In genomic region chr2:233026211-233026813, GRCh38 we compare ENCODE assay signal across 18 cellular contexts. TPM values are rescaled to one million over a fixed set of nuclear protein-coding genes. Genes with fewer than 3 reads are reported as not detected.
A peak's percentile ranks its signal among the peaks of the same experiment; 100 is the strongest.
DNase-seq lines count a peak whose midpoint lies in the region; ATAC-seq, FAIRE-seq and TF ChIP-seq lines count a peak whose summit lies in the region.
"Had no signal": no experiment of that assay in that cellular context is flagged by ENCODE, and none has a peak within 500 bp of the region (broad histone marks: within the 10 kb centered on the region; RNA-seq: fewer than 3 reads in every experiment).

No MANE protein-coding gene starts in this region.

- peak; percentile 7 for FAIRE-seq in GM12878 (lab: Jason Lieb, UNC)

- no peak for TF ChIP-seq RAD21 in GM12878 (IDR thresholded peaks at IDR 0.05; ENCODE audit: insufficient read depth, low read depth, low read length)

- in situ Hi-C loops in GM12878 (cut with MboI): loop anchor here (5.0 kb wide), 1 partner anchor 174 kb away; no protein-coding TSS in a partner anchor

- H4K20me1 ChIP-seq in GM12878 (ENCODE audit: control insufficient read depth, insufficient read depth): no peaks in the 10 kb centered on the region
- H4K20me1 ChIP-seq: BLaER1 had no signal

- RAD21 ChIA-PET in GM12878 (lab: Charles Lee; ENCODE audit: unreplicated experiment): no interaction called here

- H3K36me3 ChIP-seq in GM12878 (ENCODE audit: control insufficient read depth in 2 of 2, insufficient read depth in 2 of 2, low read length in 1 of 2): no peaks in the 10 kb centered on the region
- no peaks in the 10 kb centered on the region for H3K36me3 ChIP-seq in heart left ventricle
- H3K36me3 ChIP-seq in ascending aorta: no peaks in the 10 kb centered on the region
- H3K36me3 ChIP-seq: BLaER1, ovary had no signal

- SMC1A ChIA-PET in GM12878 (lab: Charles Lee; ENCODE audit: uncharacterized antibody, unreplicated experiment): no interaction called here

- TF ChIP-seq CTCF in AG09309 (IDR thresholded peaks at IDR 0.05; ENCODE audit: control insufficient read depth, insufficient read depth, low read depth, low read length, missing control alignments): no peak
- no peak for TF ChIP-seq CTCF in GM12878 (IDR thresholded peaks at IDR 0.05 in 2 of 3, conservative IDR thresholded peaks at IDR 0.05 in 1 of 3; ENCODE audit: control insufficient read depth in 2 of 3, extremely low read depth in 1 of 3, insufficient read depth in 1 of 3, low read depth in 3 of 3, low read length in 3 of 3)
- no peak for TF ChIP-seq CTCF in heart left ventricle (IDR thresholded peaks at IDR 0.05)
- TF ChIP-seq CTCF in ascending aorta (IDR thresholded peaks at IDR 0.05): no peak

- H3K27ac ChIP-seq in GM12878 (ENCODE audit: control insufficient read depth, insufficient read depth) (no peak overlapping the region), heart left ventricle (no peak overlapping the region), ascending aorta (no peak overlapping the region)
- H3K27ac ChIP-seq: BLaER1, ovary had no signal

- POLR2A ChIA-PET in GM12878 (lab: Charles Lee): no interaction called here

- H3K27me3 ChIP-seq in GM12878 (replicated peaks in 1 of 2; ENCODE audit: control insufficient read depth in 2 of 2, insufficient read depth in 2 of 2, low read length in 1 of 2) (peaks cover 0 to 1% of the 10 kb centered on the region in 2 experiments; a peak in 1 of 4 replicates), heart left ventricle (no peaks in the 10 kb centered on the region), ascending aorta (no peaks in the 10 kb centered on the region)
- H3K27me3 ChIP-seq: BLaER1, ovary had no signal

- no peak overlapping the region for H3K9ac ChIP-seq in GM12878 (ENCODE audit: control insufficient read depth, insufficient read depth, low read length)
- H3K9ac ChIP-seq: BLaER1 had no signal

- H3K9me3 ChIP-seq in GM12878 (replicated peaks; ENCODE audit: control insufficient read depth, insufficient read depth, low read length) (no peaks in the 10 kb centered on the region), heart left ventricle (no peaks in the 10 kb centered on the region), ascending aorta (no peaks in the 10 kb centered on the region)
- H3K9me3 ChIP-seq: BLaER1, ovary had no signal

- H3K79me2 ChIP-seq in GM12878 (ENCODE audit: control insufficient read depth, insufficient read depth, low read length): no peaks in the 10 kb centered on the region

- TF ChIP-seq EP300 in GM12878 (IDR thresholded peaks at IDR 0.05; ENCODE audit: borderline replicate concordance in 1 of 2, control insufficient read depth in 1 of 2, low read depth in 2 of 2, low read length in 2 of 2): no peak

- ATAC-seq in GM12878: no peak
- no peak for ATAC-seq in heart left ventricle
- ATAC-seq in GM19035 (IDR thresholded peaks at IDR 0.05; ENCODE audit: unreplicated experiment): no peak

- H3K4me1 ChIP-seq in GM12878 (ENCODE audit: control insufficient read depth, insufficient read depth, low read length) (no peaks in the 10 kb centered on the region), heart left ventricle (no peaks in the 10 kb centered on the region), ascending aorta (peaks cover 0 to 3% of the 10 kb centered on the region in 2 donors)
- H3K4me1 ChIP-seq: BLaER1 had no signal

- CTCF ChIA-PET in GM12878 (lab: Yijun Ruan, JAX): interaction anchor here (1.0 to 1.1 kb wide), 2 partner anchors 20 to 217 kb away, joined by 3 read pairs; no protein-coding TSS in a partner anchor

- no peak overlapping the region for H2AFZ ChIP-seq in GM12878 (ENCODE audit: control insufficient read depth, low read depth, low read length)

- BruUV-seq in GM12878 (replicated peaks; lab: Mats Ljungman, UMichigan): no TSS peak

- no peak overlapping the region for H3K4me3 ChIP-seq in AG09309 (ENCODE audit: control insufficient read depth, low read depth, low read length)
- H3K4me3 ChIP-seq in GM12878: no peak overlapping the region
- H3K4me3 ChIP-seq in heart left ventricle: no peak overlapping the region
- H3K4me3 ChIP-seq in ascending aorta: no peak overlapping the region
- H3K4me3 ChIP-seq: BLaER1, ovary had no signal

- WGBS in GM12878 (ENCODE audit: insufficient coverage, insufficient replicate concordance, low lambda C conversion rate, missing lambda C conversion rate): 62% methylated on average over 4 of the region's 4 CpGs
- whole genome bisulfite sequencing in heart left ventricle, 4 donors: 78 to 84% (median 80%) methylated on average over 4 of the region's 4 CpGs

- intact Hi-C loops in GM12878 (cut with micrococcal nuclease; ENCODE audit: unreplicated experiment) (loop anchor here (5.0 kb wide), 2 partner anchors 174 to 264 kb away; no protein-coding TSS in a partner anchor), heart left ventricle (cut with DNase I) (loop anchor here in 2 of 10 donors (10.0 kb wide), 3 partner anchors 142 to 422 kb away; no protein-coding TSS in a partner anchor), ascending aorta (cut with DNase I) (no loop called here)

- H3K4me2 ChIP-seq in GM12878 (ENCODE audit: control insufficient read depth, insufficient read depth): no peak overlapping the region
- H3K4me2 ChIP-seq: BLaER1 had no signal

- no peak for TF ChIP-seq POLR2A in GM12878 (IDR thresholded peaks at IDR 0.05; ENCODE audit: low read depth, low read length)
- TF ChIP-seq POLR2A in heart left ventricle (IDR thresholded peaks at IDR 0.05): no peak

- DNase-seq in AG09309 (ENCODE audit: low read depth) (peak; percentile 46), HT1080 (ENCODE audit: low read depth) (peak; percentile 61), GM12878 (ENCODE audit: low read depth, low spot score) (no peak), islet precursor cell (peak; percentile 71), heart left ventricle (no peak), ascending aorta (ENCODE audit: low spot score in 2 of 2) (no peak)
- DNase-seq in stimulated activated CD4-positive, alpha-beta T cell treated with anti-CD3 and anti-CD28 coated beads, Interleukin-2, amount 100 ng/mL, for 24 hours: no peak
- DNase-seq: activated CD4-positive, alpha-beta memory T cell treated with anti-CD3 and anti-CD28 coated beads for 36 hours; DND-41; KBM-7; NCI-H187; ovary; T1000 had no signal

RNA-seq across cellular contexts. Expression of gene NEU2, which starts 6.2 kb away (rescaled TPM):
- 0.24 and 0.37 TPM in 2 replicates for total RNA-seq in HT1080 (2014; rRNA removed; shearing (Covaris generic))
- not detected in 2 replicates for polyA plus RNA-seq in HT1080 (2015; cell fraction: cytosol; rRNA removed)
- 0.27 and 0.43 TPM in 2 replicates for polyA plus RNA-seq in HT1080 (2015; cell fraction: nucleus; rRNA removed)
- total RNA-seq in GM12878 (2013; cell fraction: nucleolus; rRNA removed): not detected in 2 replicates
- total RNA-seq in GM12878 (2014; rRNA removed) (not detected in 2 replicates), GM12878 (2014; rRNA removed; fragmentation: Illumina TruSeq; extraction: Trizol) (not detected in 2 replicates), GM12878 (2021) (not detected in 2 replicates), heart left ventricle (not detected), ascending aorta (not detected)
- not detected for polyA plus RNA-seq in GM12878 (2011; ENCODE audit: low read depth)
- polyA plus RNA-seq in GM12878 (2011; rRNA removed) (not detected in 2 replicates), GM12878 (2014; fragmentation: Illumina TruSeq; extraction: Trizol) (not detected in 2 replicates), GM12878 (2014; fragmentation: Nextera tagmentation; extraction: Ambion mirVana) (not detected), GM12878 (2014; rRNA removed) (not detected in 2 replicates), GM12878 (2016; fragmentation: Nextera tagmentation; extraction: Ambion mirVana) (not detected), heart left ventricle (not detected)
- not detected in 2 replicates for polyA plus RNA-seq in GM12878 (2011; cell fraction: cytosol; rRNA removed)
- polyA plus RNA-seq in GM12878 (2011; cell fraction: nucleus; rRNA removed): not detected in 2 replicates
- not detected in 2 replicates for polyA plus RNA-seq in GM12878 (2012)
- polyA minus RNA-seq in GM12878 (2011; rRNA and poly(A)+ RNA removed): not detected in 2 replicates
- not detected in 2 replicates for polyA minus RNA-seq in GM12878 (2011; cell fraction: cytosol; rRNA and poly(A)+ RNA removed)
- polyA minus RNA-seq in GM12878 (2011; cell fraction: nucleus; rRNA and poly(A)+ RNA removed): not detected in 2 replicates
- total RNA-seq: activated CD4-positive, alpha-beta memory T cell treated with anti-CD3 and anti-CD28 coated beads for 36 hours; activated T-helper 2 cell treated with anti-CD3 and anti-CD28 coated beads, Interferon-gamma antibody, Interleukin-2, Interleukin-4, amounts not matched to agents 10 μg/mL and 5 μg/mL and 100 μg/mL, durations not matched to agents 14 hours and 24 hours and 36 hours; cardiac septum; ovary had no signal
- polyA plus RNA-seq: ovary, thymus had no signal

RNA-seq across cellular contexts. Expression of gene NGEF, which starts 13.3 kb away (rescaled TPM):
- total RNA-seq in HT1080 (2014; rRNA removed; shearing (Covaris generic)): 0.30 and 2.7 TPM in 2 replicates
- polyA plus RNA-seq in HT1080 (2015; cell fraction: cytosol; rRNA removed): 0.84 and 1.4 TPM in 2 replicates
- 1.9 and 2.6 TPM in 2 replicates for polyA plus RNA-seq in HT1080 (2015; cell fraction: nucleus; rRNA removed)
- total RNA-seq in GM12878 (2013; cell fraction: nucleolus; rRNA removed): 0.47 and 1.4 TPM in 2 replicates
- total RNA-seq in GM12878 (2014; rRNA removed) (not detected in 2 replicates), GM12878 (2014; rRNA removed; fragmentation: Illumina TruSeq; extraction: Trizol) (not detected in 2 replicates), GM12878 (2021) (not detected in 2 replicates), heart left ventricle (under 1 TPM in 5 of 9 donors, not detected in 4; 0.19 to 0.62 (median 0.56) TPM), ascending aorta (0.43 TPM)
- polyA plus RNA-seq in GM12878 (2011; ENCODE audit: low read depth): not detected
- polyA plus RNA-seq in GM12878 (2011; rRNA removed) (0.12 TPM in 2 replicates), GM12878 (2014; fragmentation: Illumina TruSeq; extraction: Trizol) (not detected in 2 replicates), GM12878 (2014; fragmentation: Nextera tagmentation; extraction: Ambion mirVana) (not detected), GM12878 (2014; rRNA removed) (not detected in 2 replicates), GM12878 (2016; fragmentation: Nextera tagmentation; extraction: Ambion mirVana) (not detected), heart left ventricle (under 1 TPM; 0.15 to 0.42 TPM)
- polyA plus RNA-seq in GM12878 (2011; cell fraction: cytosol; rRNA removed): 0.12 and 0.15 TPM in 2 replicates
- 0.27 and 0.83 TPM in 2 replicates for polyA plus RNA-seq in GM12878 (2011; cell fraction: nucleus; rRNA removed)
- polyA plus RNA-seq in GM12878 (2012): 0.25 TPM in 1 of 2 replicates, not detected in the other
- 0.10 and 1.7 TPM in 2 replicates for polyA minus RNA-seq in GM12878 (2011; rRNA and poly(A)+ RNA removed)
- polyA minus RNA-seq in GM12878 (2011; cell fraction: cytosol; rRNA and poly(A)+ RNA removed): not detected in 2 replicates
- polyA minus RNA-seq in GM12878 (2011; cell fraction: nucleus; rRNA and poly(A)+ RNA removed): not detected in 2 replicates

RNA-seq across cellular contexts. Expression of gene INPP5D, which starts 33.8 kb away (rescaled TPM):
- total RNA-seq in HT1080 (2014; rRNA removed; shearing (Covaris generic)): 1.0 and 2.0 TPM in 2 replicates
- 5.9 and 6.7 TPM in 2 replicates for polyA plus RNA-seq in HT1080 (2015; cell fraction: cytosol; rRNA removed)
- 6.6 and 10.1 TPM in 2 replicates for polyA plus RNA-seq in HT1080 (2015; cell fraction: nucleus; rRNA removed)
- 345 and 366 TPM in 2 replicates for total RNA-seq in GM12878 (2013; cell fraction: nucleolus; rRNA removed)
- total RNA-seq in GM12878 (2014; rRNA removed) (66.2 and 89.5 TPM in 2 replicates), GM12878 (2014; rRNA removed; fragmentation: Illumina TruSeq; extraction: Trizol) (64.9 and 74.6 TPM in 2 replicates), GM12878 (2021) (126 and 139 TPM in 2 replicates), heart left ventricle (10 to 100 TPM in 2 of 9 donors, 1 to 10 TPM in 7; 2.8 to 29.1 (median 5.1) TPM), ascending aorta (21.7 TPM)
- polyA plus RNA-seq in GM12878 (2011; ENCODE audit: low read depth): 51.0 TPM
- polyA plus RNA-seq in GM12878 (2011; rRNA removed) (24.3 and 43.0 TPM in 2 replicates), GM12878 (2014; fragmentation: Illumina TruSeq; extraction: Trizol) (78.1 and 101 TPM in 2 replicates), GM12878 (2014; fragmentation: Nextera tagmentation; extraction: Ambion mirVana) (10 to 100 TPM; 11.8 to 19.4 TPM), GM12878 (2014; rRNA removed) (88.1 and 102 TPM in 2 replicates), GM12878 (2016; fragmentation: Nextera tagmentation; extraction: Ambion mirVana) (100 to 1,000 TPM; 101 to 104 TPM), heart left ventricle (1 to 10 TPM; 3.6 to 4.1 TPM)
- 39.4 and 45.6 TPM in 2 replicates for polyA plus RNA-seq in GM12878 (2011; cell fraction: cytosol; rRNA removed)
- 143 and 184 TPM in 2 replicates for polyA plus RNA-seq in GM12878 (2011; cell fraction: nucleus; rRNA removed)
- polyA plus RNA-seq in GM12878 (2012): 79.5 and 83.6 TPM in 2 replicates
- polyA minus RNA-seq in GM12878 (2011; rRNA and poly(A)+ RNA removed): 142 and 157 TPM in 2 replicates
- polyA minus RNA-seq in GM12878 (2011; cell fraction: cytosol; rRNA and poly(A)+ RNA removed): 40.2 and 55.8 TPM in 2 replicates
- polyA minus RNA-seq in GM12878 (2011; cell fraction: nucleus; rRNA and poly(A)+ RNA removed): 114 and 175 TPM in 2 replicates

Comparison
In these comparisons a context has a peak if more than half of its experiments do, and no peak if none do; other contexts are left out.
1. DNase-seq: peak in AG09309 (single experiment), HT1080 (single experiment) and islet precursor cell (single experiment); none in GM12878 (single experiment), heart left ventricle (0 of 5), ascending aorta (0 of 2) and stimulated activated CD4-positive, alpha-beta T cell treated with anti-CD3 and anti-CD28 coated beads, Interleukin-2, amount 100 ng/mL, for 24 hours (0 of 2).